In genomic region chr6:351011-351866, GRCh38 we compare ENCODE assay signal across 1 cellular context.
TF ChIP-seq lines count a peak whose summit lies in the region.

No MANE protein-coding gene starts in this region.

TF ChIP-seq in SK-N-SH treated with all-trans-retinoic acid at 6 μM for 48 hours, 23 proteins besides CTCF, POLR2A, EP300 and RAD21:
- no peak for TF ChIP-seq CREB5 (CRISPR knock-in tag; IDR thresholded peaks at IDR 0.05; ENCODE audit: low read depth)
- TF ChIP-seq BACH2 (CRISPR knock-in tag; IDR thresholded peaks at IDR 0.05; ENCODE audit: borderline replicate concordance), result no peak
- TF ChIP-seq GLIS3 (CRISPR knock-in tag; IDR thresholded peaks at IDR 0.05), result no peak
- TF ChIP-seq POU6F1 (CRISPR knock-in tag; IDR thresholded peaks at IDR 0.05; ENCODE audit: borderline replicate concordance, low read depth), result no peak
TF ChIP-seq in SK-N-SH treated with all-trans-retinoic acid at 6 μM for 48 hours: peak in this region for 0.
